ENCODE assay signal across 19 cellular contexts in genomic region chr14:32435411-32435810, GRCh38.
DNase-seq lines count a peak whose midpoint lies in the region; ATAC-seq and TF ChIP-seq lines count a peak whose summit lies in the region.
"Had no signal": no experiment of that assay in that cellular context is flagged by ENCODE, and none has a peak within 500 bp of the region (broad histone marks: within the 10 kb centered on the region; RNA-seq: fewer than 3 reads in every experiment).

No MANE protein-coding gene starts in this region.

- DNase-seq in MM.1S (no peak), caudate nucleus (lab: John Stamatoyannopoulos, UW) (no peak), mesendoderm (peak; percentile 77), aorta (no peak), HuH-7.5 (ENCODE audit: low spot score) (no peak)
- no peak for DNase-seq in stimulated activated effector memory CD8-positive, alpha-beta T cell treated with anti-CD3 and anti-CD28 coated beads, Interleukin-12 subunit alpha, Interleukin-12 subunit beta, amount 100 ng/mL, for 72 hours (ENCODE audit: low spot score in 2 of 2)
- no peak for DNase-seq in activated CD8-positive, alpha-beta memory T cell treated with anti-CD3 and anti-CD28 coated beads, Interleukin-2, amount 10 ng/mL, durations not matched to agents 7 days and 5 days
- DNase-seq: CD4-positive, alpha-beta T cell; COR-L47; DMS79; NCI-H1092 treated with DMSO at 0.1 percent for 48 hours; NCI-H187; NK-92 treated with Interleukin-12 subunit alpha and Interleukin-12 subunit beta, amount 100 ng/mL, for 24 hours; SHP77 treated with DMSO at 0.1 percent for 48 hours; SW 1271 had no signal

- no peaks in the 10 kb centered on the region for H3K36me3 ChIP-seq in MM.1S (replicated peaks; ENCODE audit: insufficient read depth, low read length)
- H3K36me3 ChIP-seq in mesendoderm (ENCODE audit: control insufficient read depth, insufficient read depth, low read length): no peaks in the 10 kb centered on the region
- H3K36me3 ChIP-seq in aorta (ENCODE audit: control insufficient read depth in 1 of 2, insufficient read depth in 2 of 2, low read length in 1 of 2): no peaks in the 10 kb centered on the region
- H3K36me3 ChIP-seq: BLaER1 had no signal

- H3K9me3 Mint-ChIP-seq in stimulated activated effector memory CD8-positive, alpha-beta T cell treated with anti-CD3 and anti-CD28 coated beads, Interleukin-12 subunit alpha, Interleukin-12 subunit beta, amount 100 ng/mL, for 72 hours: peaks cover 3% of the 10 kb centered on the region
- H3K9me3 Mint-ChIP-seq in activated CD8-positive, alpha-beta memory T cell treated with anti-CD3 and anti-CD28 coated beads, Interleukin-2, amount 10 ng/mL, durations not matched to agents 7 days and 5 days (ENCODE audit: low read depth): peaks cover 4% of the 10 kb centered on the region
- H3K9me3 Mint-ChIP-seq: CD4-positive, alpha-beta T cell had no signal

- intact Hi-C loops in aorta (cut with DNase I): loop anchor here (5.0 to 10.0 kb wide), 2 partner anchors 69 to 72 kb away; no protein-coding TSS in a partner anchor

- no peak overlapping the region for H2AK5ac ChIP-seq in mesendoderm (ENCODE audit: low read length)

- H3K4me3 ChIP-seq in MM.1S (ENCODE audit: low read length) (no peak overlapping the region), mesendoderm (ENCODE audit: low read length) (no peak overlapping the region), aorta (ENCODE audit: low read length in 2 of 2) (peak overlapping the region; percentile 66 to 72)
- H3K4me3 ChIP-seq: BLaER1, K562, SK-N-MC had no signal

- no peaks in the 10 kb centered on the region for H3K36me3 Mint-ChIP-seq in stimulated activated effector memory CD8-positive, alpha-beta T cell treated with anti-CD3 and anti-CD28 coated beads, Interleukin-12 subunit alpha, Interleukin-12 subunit beta, amount 100 ng/mL, for 72 hours
- no peaks in the 10 kb centered on the region for H3K36me3 Mint-ChIP-seq in activated CD8-positive, alpha-beta memory T cell treated with anti-CD3 and anti-CD28 coated beads, Interleukin-2, amount 10 ng/mL, durations not matched to agents 7 days and 5 days

- H4K8ac ChIP-seq in mesendoderm (ENCODE audit: low read depth, low read length): no peak overlapping the region

- H3K23ac ChIP-seq in mesendoderm (ENCODE audit: low read length): no peak overlapping the region

- TF ChIP-seq CTCF in MM.1S (IDR thresholded peaks at IDR 0.05; ENCODE audit: low read length): no peak

- H3K79me2 ChIP-seq in MM.1S (ENCODE audit: low read length) (no peaks in the 10 kb centered on the region), mesendoderm (ENCODE audit: control insufficient read depth, insufficient read depth, low read length) (no peaks in the 10 kb centered on the region)

- no CpG with 5 or more reads among the region's 2 CpGs for WGBS in mesendoderm (ENCODE audit: extremely low coverage, insufficient coverage, low lambda C conversion rate)
- 68 to 70% methylated on average over 2 of the region's 2 CpGs for WGBS in aorta, 2 donors

- no peak for ATAC-seq in aorta (ENCODE audit: low FRiP score)
- ATAC-seq in stimulated activated effector memory CD8-positive, alpha-beta T cell treated with anti-CD3 and anti-CD28 coated beads, Interleukin-12 subunit alpha, Interleukin-12 subunit beta, amount 100 ng/mL, for 72 hours: no peak
- no peak for ATAC-seq in activated CD8-positive, alpha-beta memory T cell treated with anti-CD3 and anti-CD28 coated beads, Interleukin-2, amount 10 ng/mL, durations not matched to agents 7 days and 5 days
- ATAC-seq: K562 had no signal

- H4K5ac ChIP-seq in mesendoderm (ENCODE audit: low read length): no peak overlapping the region

- H3F3A ChIP-seq in MM.1S (ENCODE audit: insufficient read depth, low read length): 0 out of 2 replicates have a peak, but pooled peaks cover 5% of the 10 kb centered on the region

- no peaks in the 10 kb centered on the region for H4K20me1 ChIP-seq in MM.1S (ENCODE audit: insufficient read depth, low read length)
- H4K20me1 ChIP-seq: BLaER1 had no signal

- H3K4me1 ChIP-seq in MM.1S (ENCODE audit: low read length) (peaks cover 48% of the 10 kb centered on the region), mesendoderm (ENCODE audit: control insufficient read depth, low read depth, low read length) (peaks cover 7% of the 10 kb centered on the region), aorta (ENCODE audit: control insufficient read depth in 1 of 2, insufficient read depth in 2 of 2, low read length in 2 of 2) (peaks cover 7 to 14% of the 10 kb centered on the region in 2 donors)

- H3K9ac ChIP-seq in MM.1S (ENCODE audit: low read length) (no peak overlapping the region), mesendoderm (ENCODE audit: low read length) (no peak overlapping the region)
- H3K9ac ChIP-seq: BLaER1 had no signal

- H3K4me2 ChIP-seq in MM.1S (ENCODE audit: low read depth, low read length) (peak overlapping the region; percentile 65; the same call in 1 of the 2 replicates), mesendoderm (ENCODE audit: low read length) (no peak overlapping the region)
- H3K4me2 ChIP-seq: BLaER1 had no signal

- H3K27me3 ChIP-seq in MM.1S (replicated peaks; ENCODE audit: insufficient read depth, low read length) (no peaks in the 10 kb centered on the region), mesendoderm (ENCODE audit: insufficient read depth, low read length, poor library complexity) (no peaks in the 10 kb centered on the region), aorta (ENCODE audit: control insufficient read depth in 1 of 2, insufficient read depth in 2 of 2, low read length in 1 of 2) (no peaks in the 10 kb centered on the region)
- H3K27me3 ChIP-seq: BLaER1 had no signal

- no peak overlapping the region for H3K4ac ChIP-seq in mesendoderm (ENCODE audit: low read depth, low read length)

- H2BK5ac ChIP-seq in mesendoderm (ENCODE audit: low read length): no peak overlapping the region

- H3K79me1 ChIP-seq in mesendoderm (ENCODE audit: low read length): no peaks in the 10 kb centered on the region

- H3K9me2 ChIP-seq in MM.1S (replicated peaks; ENCODE audit: insufficient read depth, low read length): no peaks in the 10 kb centered on the region

- no peak overlapping the region for H2BK15ac ChIP-seq in mesendoderm (replicated peaks; ENCODE audit: low read depth)

- no peaks in the 10 kb centered on the region for H3K9me3 ChIP-seq in MM.1S (replicated peaks; ENCODE audit: insufficient read depth, low read length)
- H3K9me3 ChIP-seq in aorta (ENCODE audit: control insufficient read depth, low read length): no peaks in the 10 kb centered on the region
- H3K9me3 ChIP-seq: BLaER1 had no signal

- no peaks in the 10 kb centered on the region for H3K27me3 Mint-ChIP-seq in activated CD8-positive, alpha-beta memory T cell treated with anti-CD3 and anti-CD28 coated beads, Interleukin-2, amount 10 ng/mL, durations not matched to agents 7 days and 5 days
- H3K27me3 Mint-ChIP-seq: CD4-positive, alpha-beta T cell had no signal

- no peak overlapping the region for H3K27ac ChIP-seq in MM.1S (ENCODE audit: low read length)
- peak overlapping the region; percentile 89 for H3K27ac ChIP-seq in caudate nucleus (ENCODE audit: low read depth, low read length)
- H3K27ac ChIP-seq in mesendoderm (ENCODE audit: low read depth, low read length): no peak overlapping the region
- H3K27ac ChIP-seq in aorta (ENCODE audit: low read depth in 1 of 2, low read length in 2 of 2): peak overlapping the region in 1 of 2 donors; percentile 67
- H3K27ac ChIP-seq: BLaER1, RWPE1, SK-N-MC had no signal

- no peak overlapping the region for H2BK120ac ChIP-seq in mesendoderm (ENCODE audit: low read depth, low read length)

- no peak overlapping the region for H3K18ac ChIP-seq in mesendoderm (ENCODE audit: low read length)

- H3K4me3 Mint-ChIP-seq in stimulated activated effector memory CD8-positive, alpha-beta T cell treated with anti-CD3 and anti-CD28 coated beads, Interleukin-12 subunit alpha, Interleukin-12 subunit beta, amount 100 ng/mL, for 72 hours: no peak overlapping the region
- H3K4me3 Mint-ChIP-seq in activated CD8-positive, alpha-beta memory T cell treated with anti-CD3 and anti-CD28 coated beads, Interleukin-2, amount 10 ng/mL, durations not matched to agents 7 days and 5 days: no peak overlapping the region
- H3K4me3 Mint-ChIP-seq: CD4-positive, alpha-beta T cell had no signal

- H2AFZ ChIP-seq in MM.1S (ENCODE audit: low read length): no peak overlapping the region

- H3K4me1 Mint-ChIP-seq in stimulated activated effector memory CD8-positive, alpha-beta T cell treated with anti-CD3 and anti-CD28 coated beads, Interleukin-12 subunit alpha, Interleukin-12 subunit beta, amount 100 ng/mL, for 72 hours: no peaks in the 10 kb centered on the region
- peaks cover 3% of the 10 kb centered on the region for H3K4me1 Mint-ChIP-seq in activated CD8-positive, alpha-beta memory T cell treated with anti-CD3 and anti-CD28 coated beads, Interleukin-2, amount 10 ng/mL, durations not matched to agents 7 days and 5 days

- H3K56ac ChIP-seq in mesendoderm (ENCODE audit: low read length): no peak overlapping the region

- H3K27ac Mint-ChIP-seq in stimulated activated effector memory CD8-positive, alpha-beta T cell treated with anti-CD3 and anti-CD28 coated beads, Interleukin-12 subunit alpha, Interleukin-12 subunit beta, amount 100 ng/mL, for 72 hours: no peak overlapping the region
- no peak overlapping the region for H3K27ac Mint-ChIP-seq in activated CD8-positive, alpha-beta memory T cell treated with anti-CD3 and anti-CD28 coated beads, Interleukin-2, amount 10 ng/mL, durations not matched to agents 7 days and 5 days
- H3K27ac Mint-ChIP-seq: CD4-positive, alpha-beta T cell had no signal

- CTCF ChIA-PET in activated CD8-positive, alpha-beta memory T cell treated with anti-CD3 and anti-CD28 coated beads, Interleukin-2, amount 10 ng/mL, durations not matched to agents 7 days and 5 days (lab: Charles Lee): no interaction called here

Comparison
In these comparisons a context has a peak if more than half of its experiments do, and no peak if none do; other contexts are left out.
1. H3K4me3 ChIP-seq: peak in aorta (2 of 2); none in MM.1S (single experiment) and mesendoderm (single experiment).